14 cellular contexts compared by ENCODE assay signal in genomic region chr17:36943250-36944220, GRCh38. TPM values are rescaled to one million over a fixed set of nuclear protein-coding genes. Genes with fewer than 3 reads are reported as not detected.
DNase-seq lines count a peak whose midpoint lies in the region; ATAC-seq and TF ChIP-seq lines count a peak whose summit lies in the region.
"Had no signal": no experiment of that assay in that cellular context is flagged by ENCODE, and none has a peak within 500 bp of the region (broad histone marks: within the 10 kb centered on the region; RNA-seq: fewer than 3 reads in every experiment).

No MANE protein-coding gene starts in this region.

- no peak overlapping the region for H3K4me3 ChIP-seq in CD8-positive, alpha-beta T cell (ENCODE audit: low read depth, low read length)
- H3K4me3 ChIP-seq in gastrocnemius medialis = no peak overlapping the region
- H3K4me3 ChIP-seq: colonic mucosa had no signal

- H3K36me3 Mint-ChIP-seq in CD8-positive, alpha-beta T cell = peaks cover 5% of the 10 kb centered on the region
- peaks cover 2% of the 10 kb centered on the region for H3K36me3 Mint-ChIP-seq in activated naive CD8-positive, alpha-beta T cell treated with anti-CD3 and anti-CD28 coated beads, Interleukin-2, amount 10 ng/mL, durations not matched to agents 7 days and 5 days

- peaks cover 42% of the 10 kb centered on the region for H3K4me1 Mint-ChIP-seq in CD8-positive, alpha-beta T cell (ENCODE audit: low read depth)
- H3K4me1 Mint-ChIP-seq in activated naive CD8-positive, alpha-beta T cell treated with anti-CD3 and anti-CD28 coated beads, Interleukin-2, amount 10 ng/mL, durations not matched to agents 7 days and 5 days = peaks cover 24% of the 10 kb centered on the region

- intact Hi-C loops in CD8-positive, alpha-beta T cell (cut with DNase I, micrococcal nuclease) = loop anchor here (10.0 kb wide), 5 partner anchors 219 to 1411 kb away; partner anchors contain the start of genes AP2B1 (in 1 of the 2), SOCS7 (in 1 of the 2), SYNRG (in 1 of the 2) and ZNHIT3 (in 1 of the 2)
- intact Hi-C loops in head of caudate nucleus (cut with DNase I) = no loop called here
- intact Hi-C loops in gastrocnemius medialis (cut with DNase I; ENCODE audit: low total_unique reads) = no loop called here

- in situ Hi-C loops in gastrocnemius medialis (cut with MboI; ENCODE audit: low sequenced_read_pairs in 4 of 4) = loop anchor here in 1 of 4 donors (25.0 kb wide), 1 partner anchor 306 kb away; no protein-coding TSS in a partner anchor

- no peaks in the 10 kb centered on the region for H3K9me3 Mint-ChIP-seq in CD8-positive, alpha-beta T cell
- no peaks in the 10 kb centered on the region for H3K9me3 Mint-ChIP-seq in activated naive CD8-positive, alpha-beta T cell treated with anti-CD3 and anti-CD28 coated beads, Interleukin-2, amount 10 ng/mL, durations not matched to agents 7 days and 5 days

- peaks cover 47% of the 10 kb centered on the region for H3K4me1 ChIP-seq in CD8-positive, alpha-beta T cell (ENCODE audit: insufficient read depth, low read length)
- peaks cover 14 to 28% of the 10 kb centered on the region in 2 donors for H3K4me1 ChIP-seq in gastrocnemius medialis

- H3K36me3 ChIP-seq in CD8-positive, alpha-beta T cell (ENCODE audit: insufficient read depth, low read length) = no peaks in the 10 kb centered on the region
- no peaks in the 10 kb centered on the region for H3K36me3 ChIP-seq in gastrocnemius medialis
- H3K36me3 ChIP-seq: colonic mucosa, thoracic aorta had no signal

- CTCF ChIA-PET in CD8-positive, alpha-beta T cell (lab: Charles Lee) = no interaction called here

- peaks cover 68% of the 10 kb centered on the region for H3K27me3 Mint-ChIP-seq in CD8-positive, alpha-beta T cell (ENCODE audit: low read depth)
- H3K27me3 Mint-ChIP-seq in activated naive CD8-positive, alpha-beta T cell treated with anti-CD3 and anti-CD28 coated beads, Interleukin-2, amount 10 ng/mL, durations not matched to agents 7 days and 5 days = peaks cover 79% of the 10 kb centered on the region

- H3K27ac Mint-ChIP-seq in CD8-positive, alpha-beta T cell = no peak overlapping the region
- H3K27ac Mint-ChIP-seq in activated naive CD8-positive, alpha-beta T cell treated with anti-CD3 and anti-CD28 coated beads, Interleukin-2, amount 10 ng/mL, durations not matched to agents 7 days and 5 days = no peak overlapping the region

- H3K27ac ChIP-seq in CD8-positive, alpha-beta T cell (ENCODE audit: low read depth, low read length) = no peak overlapping the region
- no peak overlapping the region for H3K27ac ChIP-seq in gastrocnemius medialis
- H3K27ac ChIP-seq: colonic mucosa, KMS-11 had no signal

- H3K9me3 ChIP-seq in CD8-positive, alpha-beta T cell (ENCODE audit: low read length) = no peaks in the 10 kb centered on the region
- no peaks in the 10 kb centered on the region for H3K9me3 ChIP-seq in gastrocnemius medialis
- H3K9me3 ChIP-seq: colonic mucosa, thoracic aorta had no signal

- DNase-seq in AG08396 (ENCODE audit: low spot score) = peak; percentile 21
- no peak for DNase-seq in CD8-positive, alpha-beta T cell
- peak; percentile 41 for DNase-seq in activated naive CD8-positive, alpha-beta T cell treated with anti-CD3 and anti-CD28 coated beads, Interleukin-2, amount 10 ng/mL, durations not matched to agents 7 days and 5 days
- peak; percentile 43 for DNase-seq in left kidney (ENCODE audit: low read depth, low spot score)
- no peak for DNase-seq in NCI-H1048 (lab: John Stamatoyannopoulos, UW)
- no peak for DNase-seq in head of caudate nucleus
- DNase-seq in gastrocnemius medialis = no peak
- no peak for DNase-seq in NCI-H345 (lab: John Stamatoyannopoulos, UW)
- DNase-seq: activated naive CD4-positive, alpha-beta T cell treated with anti-CD3 and anti-CD28 coated beads, Interleukin-2, amount 50 U/mL, for 16 hours; colonic mucosa; NCI-H187 had no signal

- ATAC-seq in CD8-positive, alpha-beta T cell = no peak
- no peak for ATAC-seq in activated naive CD8-positive, alpha-beta T cell treated with anti-CD3 and anti-CD28 coated beads, Interleukin-2, amount 10 ng/mL, durations not matched to agents 7 days and 5 days (ENCODE audit: low read depth)
- no peak for ATAC-seq in gastrocnemius medialis

- POLR2A ChIA-PET in CD8-positive, alpha-beta T cell (lab: Charles Lee) = interaction anchor here (1.0 kb wide), 1 partner anchor 23 kb away, joined by 3 read pairs; no protein-coding TSS in a partner anchor
- POLR2A ChIA-PET in activated naive CD8-positive, alpha-beta T cell treated with anti-CD3 and anti-CD28 coated beads, Interleukin-2, amount 10 ng/mL, durations not matched to agents 7 days and 5 days (lab: Charles Lee) = interaction anchor here (1.2 kb wide), 1 partner anchor 11 kb away, joined by 6 read pairs; no protein-coding TSS in a partner anchor

- TF ChIP-seq POLR2A in gastrocnemius medialis (IDR thresholded peaks at IDR 0.05) = no peak

- peaks cover 80% of the 10 kb centered on the region for H3K27me3 ChIP-seq in CD8-positive, alpha-beta T cell (ENCODE audit: insufficient read depth, low read length)
- peaks cover 92 to 95% (median 92%) of the 10 kb centered on the region in 3 donors for H3K27me3 ChIP-seq in gastrocnemius medialis

- no peak for TF ChIP-seq CTCF in CD8-positive, alpha-beta T cell (IDR thresholded peaks at IDR 0.05)
- TF ChIP-seq CTCF in gastrocnemius medialis (IDR thresholded peaks at IDR 0.05 in 4 of 5, conservative IDR thresholded peaks at IDR 0.05 in 1 of 5) = no peak

- peak overlapping the region; percentile 15 for H3K4me3 Mint-ChIP-seq in CD8-positive, alpha-beta T cell
- no peak overlapping the region for H3K4me3 Mint-ChIP-seq in activated naive CD8-positive, alpha-beta T cell treated with anti-CD3 and anti-CD28 coated beads, Interleukin-2, amount 10 ng/mL, durations not matched to agents 7 days and 5 days

RNA-seq across cellular contexts. Expression of gene AATF, which starts 5.2 kb away (rescaled TPM):
- total RNA-seq in CD8-positive, alpha-beta T cell = 10 to 100 TPM; 49.5 to 51.5 TPM
- 10 to 100 TPM; 67.1 to 71.6 TPM for total RNA-seq in activated naive CD8-positive, alpha-beta T cell treated with anti-CD3 and anti-CD28 coated beads, Interleukin-2, amount 10 ng/mL, durations not matched to agents 7 days and 5 days
- total RNA-seq in gastrocnemius medialis = 10 to 100 TPM; 30.3 to 50.5 (median 40.9) TPM

RNA-seq across cellular contexts. Expression of gene LHX1, which starts 6.3 kb away (rescaled TPM):
- total RNA-seq in CD8-positive, alpha-beta T cell = not detected
- total RNA-seq in activated naive CD8-positive, alpha-beta T cell treated with anti-CD3 and anti-CD28 coated beads, Interleukin-2, amount 10 ng/mL, durations not matched to agents 7 days and 5 days = not detected
- total RNA-seq in gastrocnemius medialis = not detected
- total RNA-seq: colonic mucosa, myocyte, thoracic aorta had no signal

Comparison
In these comparisons a context has a peak if more than half of its experiments do, and no peak if none do; other contexts are left out.
1. DNase-seq: peak in AG08396 (single experiment), activated naive CD8-positive, alpha-beta T cell treated with anti-CD3 and anti-CD28 coated beads, Interleukin-2, amount 10 ng/mL, durations not matched to agents 7 days and 5 days (single experiment) and left kidney (single experiment); none in CD8-positive, alpha-beta T cell (0 of 7), NCI-H1048 (single experiment), head of caudate nucleus (0 of 42), gastrocnemius medialis (0 of 2) and NCI-H345 (single experiment).
2. intact Hi-C loops: an anchor here in CD8-positive, alpha-beta T cell (10.0 kb wide); none called in head of caudate nucleus and gastrocnemius medialis.